8 cellular contexts compared by ENCODE assay signal in the genomic region with DNA sequence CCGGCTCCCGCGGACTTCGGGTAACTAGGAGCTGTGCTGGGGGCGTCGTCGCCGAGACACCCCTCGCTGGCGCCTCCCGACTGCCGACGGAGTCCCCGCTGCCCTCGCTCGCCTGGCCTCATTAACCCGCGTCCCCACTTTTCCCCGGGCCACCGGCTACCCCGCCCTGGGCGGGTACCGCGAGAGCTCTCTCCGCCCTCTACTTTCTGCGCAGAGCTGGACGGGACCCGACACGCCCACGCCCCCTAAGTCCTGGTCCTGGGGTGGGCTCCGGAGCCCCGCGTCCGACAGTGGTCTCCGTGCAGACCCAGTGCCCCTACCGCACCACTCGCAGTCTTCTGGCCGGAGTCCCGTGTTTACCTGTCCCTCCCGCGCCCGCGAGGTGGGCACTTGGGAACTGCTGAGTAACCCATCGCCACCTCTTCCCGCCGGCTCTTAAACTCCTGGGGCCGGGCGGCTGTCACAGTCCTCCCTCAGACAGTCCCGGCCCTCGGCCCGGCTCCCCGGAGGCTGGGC. TPM values are rescaled to one million over a fixed set of nuclear protein-coding genes. Genes with fewer than 3 reads are reported as not detected.
DNase-seq lines count a peak whose midpoint lies in the region; ATAC-seq and TF ChIP-seq lines count a peak whose summit lies in the region.

No MANE protein-coding gene starts in this region.

- H3K27me3 ChIP-seq in mononuclear cell (ENCODE audit: insufficient read depth, low read length), result no peaks in the 10 kb centered on the region

- peak; percentile 77 for DNase-seq in NCI-H345 (lab: John Stamatoyannopoulos, UW)
- DNase-seq in activated CD4-positive, alpha-beta T cell treated with anti-CD3 and anti-CD28 coated beads, Interleukin-2, amount 10 ng/mL, durations not matched to agents 24 days and 14 days, result peak; percentile 94
- DNase-seq in effector CD8-positive, alpha-beta T cell (lab: John Stamatoyannopoulos, UW), result peak; percentile 50
- DNase-seq in stimulated activated naive CD8-positive, alpha-beta T cell treated with anti-CD3 and anti-CD28 coated beads, Interleukin-15, amount 100 ng/mL, for 72 hours, result peak; percentile 87 to 90

- intact Hi-C loops in activated CD4-positive, alpha-beta T cell treated with anti-CD3 and anti-CD28 coated beads, Interleukin-2, amount 10 ng/mL, durations not matched to agents 24 days and 14 days (cut with micrococcal nuclease), result loop anchor here (2.0 to 10.0 kb wide), 6 partner anchors 36 to 841 kb away; a partner anchor contains a TSS

- no peaks in the 10 kb centered on the region for H3K9me3 ChIP-seq in mononuclear cell (ENCODE audit: low read depth, low read length)

- H3K4me3 Mint-ChIP-seq in activated CD4-positive, alpha-beta T cell treated with anti-CD3 and anti-CD28 coated beads, Interleukin-2, amount 10 ng/mL, durations not matched to agents 24 days and 14 days, result peak overlapping the region; percentile 98
- peak overlapping the region; percentile 98 to 100 for H3K4me3 Mint-ChIP-seq in stimulated activated naive CD8-positive, alpha-beta T cell treated with anti-CD3 and anti-CD28 coated beads, Interleukin-15, amount 100 ng/mL, for 72 hours

- H3K4me1 Mint-ChIP-seq in activated CD4-positive, alpha-beta T cell treated with anti-CD3 and anti-CD28 coated beads, Interleukin-2, amount 10 ng/mL, durations not matched to agents 24 days and 14 days, result peaks cover 53% of the 10 kb centered on the region
- peaks cover 72% of the 10 kb centered on the region for H3K4me1 Mint-ChIP-seq in stimulated activated naive CD8-positive, alpha-beta T cell treated with anti-CD3 and anti-CD28 coated beads, Interleukin-15, amount 100 ng/mL, for 72 hours

- peak overlapping the region; percentile 100 for H3K27ac Mint-ChIP-seq in activated CD4-positive, alpha-beta T cell treated with anti-CD3 and anti-CD28 coated beads, Interleukin-2, amount 10 ng/mL, durations not matched to agents 24 days and 14 days
- peak overlapping the region; percentile 99 to 100 for H3K27ac Mint-ChIP-seq in stimulated activated naive CD8-positive, alpha-beta T cell treated with anti-CD3 and anti-CD28 coated beads, Interleukin-15, amount 100 ng/mL, for 72 hours

- H3K27me3 Mint-ChIP-seq in activated CD4-positive, alpha-beta T cell treated with anti-CD3 and anti-CD28 coated beads, Interleukin-2, amount 10 ng/mL, durations not matched to agents 24 days and 14 days, result no peaks in the 10 kb centered on the region
- H3K27me3 Mint-ChIP-seq in stimulated activated naive CD8-positive, alpha-beta T cell treated with anti-CD3 and anti-CD28 coated beads, Interleukin-15, amount 100 ng/mL, for 72 hours, result no peaks in the 10 kb centered on the region

- peak; percentile 13 for ATAC-seq in GM21619 (IDR thresholded peaks at IDR 0.05; ENCODE audit: unreplicated experiment)
- ATAC-seq in stimulated activated naive CD8-positive, alpha-beta T cell treated with anti-CD3 and anti-CD28 coated beads, Interleukin-15, amount 100 ng/mL, for 72 hours, result peak; percentile 58
- ATAC-seq in HG03354 (IDR thresholded peaks at IDR 0.05; ENCODE audit: poor library complexity, severe bottlenecking, unreplicated experiment), result no peak

- peaks cover 70% of the 10 kb centered on the region for H3K4me1 ChIP-seq in mononuclear cell (ENCODE audit: insufficient read depth, low read length)

- H3K36me3 Mint-ChIP-seq in activated CD4-positive, alpha-beta T cell treated with anti-CD3 and anti-CD28 coated beads, Interleukin-2, amount 10 ng/mL, durations not matched to agents 24 days and 14 days (ENCODE audit: low read depth), result peaks cover 46% of the 10 kb centered on the region

- TF ChIP-seq CTCF in C4-2B (conservative IDR thresholded peaks at IDR 0.05), result no peak

- H3K27ac ChIP-seq in C4-2B, result peak overlapping the region; percentile 97

- no peaks in the 10 kb centered on the region for H3K9me3 Mint-ChIP-seq in activated CD4-positive, alpha-beta T cell treated with anti-CD3 and anti-CD28 coated beads, Interleukin-2, amount 10 ng/mL, durations not matched to agents 24 days and 14 days
- no peaks in the 10 kb centered on the region for H3K9me3 Mint-ChIP-seq in stimulated activated naive CD8-positive, alpha-beta T cell treated with anti-CD3 and anti-CD28 coated beads, Interleukin-15, amount 100 ng/mL, for 72 hours

- peak overlapping the region; percentile 44 for H3K4me3 ChIP-seq in mononuclear cell (ENCODE audit: low read length)

RNA-seq across cellular contexts. Expression of a gene that starts 0.4 kb away (rescaled TPM):
- 12.5 and 16.8 TPM in 2 replicates for total RNA-seq in activated CD4-positive, alpha-beta T cell treated with anti-CD3 and anti-CD28 coated beads, Interleukin-2, amount 10 ng/mL, durations not matched to agents 24 days and 14 days
- not detected for total RNA-seq in mononuclear cell

RNA-seq across cellular contexts. Expression of a gene that starts 2.1 kb away (rescaled TPM):
- 5.5 and 6.1 TPM in 2 replicates for total RNA-seq in activated CD4-positive, alpha-beta T cell treated with anti-CD3 and anti-CD28 coated beads, Interleukin-2, amount 10 ng/mL, durations not matched to agents 24 days and 14 days
- 1.4 TPM for total RNA-seq in mononuclear cell

RNA-seq across cellular contexts. Expression of a gene that starts 6.7 kb away (rescaled TPM):
- 1,588 and 1,610 TPM in 2 replicates for total RNA-seq in activated CD4-positive, alpha-beta T cell treated with anti-CD3 and anti-CD28 coated beads, Interleukin-2, amount 10 ng/mL, durations not matched to agents 24 days and 14 days
- 1,375 TPM for total RNA-seq in mononuclear cell

RNA-seq across cellular contexts. Expression of a gene that starts 8.8 kb away (rescaled TPM):
- total RNA-seq in activated CD4-positive, alpha-beta T cell treated with anti-CD3 and anti-CD28 coated beads, Interleukin-2, amount 10 ng/mL, durations not matched to agents 24 days and 14 days, result 19.2 and 20.6 TPM in 2 replicates
- total RNA-seq in mononuclear cell, result 27.0 TPM

RNA-seq across cellular contexts. Expression of a gene that starts 14.8 kb away (rescaled TPM):
- total RNA-seq in activated CD4-positive, alpha-beta T cell treated with anti-CD3 and anti-CD28 coated beads, Interleukin-2, amount 10 ng/mL, durations not matched to agents 24 days and 14 days, result 6.0 TPM in 2 replicates
- total RNA-seq in mononuclear cell, result 0.94 TPM

Comparison
In these comparisons a context has a peak if more than half of its experiments do, and no peak if none do; other contexts are left out.
1. RNA of a gene that starts 0.4 kb away (total RNA-seq): 12.5 to 16.8 TPM in activated CD4-positive, alpha-beta T cell treated with anti-CD3 and anti-CD28 coated beads, Interleukin-2, amount 10 ng/mL, durations not matched to agents 24 days and 14 days; not detected in mononuclear cell (single experiment); every median in the first group is over 10 times any median in the second.
2. Peak in every context shown above with its lines, with median percentiles within 50 percentile points of each other: DNase-seq.